In the genomic region with DNA sequence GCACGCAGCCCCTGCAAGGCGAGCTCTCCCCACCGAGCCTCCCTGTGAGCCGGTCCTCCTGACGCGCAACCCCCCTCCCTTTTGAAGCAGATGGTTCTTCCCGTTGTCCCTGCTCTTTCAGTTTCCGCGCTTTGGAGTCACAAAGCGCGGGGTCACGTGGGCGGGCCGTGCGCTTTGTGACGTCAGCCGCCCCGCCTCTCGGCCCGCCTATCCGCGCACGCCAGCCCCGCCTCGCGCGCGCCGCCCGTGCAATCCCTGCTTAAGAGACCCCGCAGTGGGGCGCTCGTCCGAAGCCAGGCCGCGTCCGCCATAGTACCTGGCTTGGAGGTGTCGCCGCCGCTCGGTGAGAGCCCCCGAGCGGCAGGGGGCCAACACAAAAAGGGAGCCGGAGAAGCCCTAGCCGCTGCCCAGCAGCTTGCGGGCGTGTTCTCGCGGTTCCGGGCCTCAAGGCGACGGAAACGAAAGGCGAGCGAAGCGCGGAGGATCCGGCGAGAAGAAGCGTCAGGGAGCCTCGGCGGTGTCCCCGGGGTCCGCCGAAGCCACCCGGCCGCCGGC, we compare ENCODE assay signal across 8 cellular contexts. TPM values are rescaled to one million over a fixed set of nuclear protein-coding genes. Genes with fewer than 3 reads are reported as not detected.
DNase-seq lines count a peak whose midpoint lies in the region; ATAC-seq and TF ChIP-seq lines count a peak whose summit lies in the region.

A gene with protein sequence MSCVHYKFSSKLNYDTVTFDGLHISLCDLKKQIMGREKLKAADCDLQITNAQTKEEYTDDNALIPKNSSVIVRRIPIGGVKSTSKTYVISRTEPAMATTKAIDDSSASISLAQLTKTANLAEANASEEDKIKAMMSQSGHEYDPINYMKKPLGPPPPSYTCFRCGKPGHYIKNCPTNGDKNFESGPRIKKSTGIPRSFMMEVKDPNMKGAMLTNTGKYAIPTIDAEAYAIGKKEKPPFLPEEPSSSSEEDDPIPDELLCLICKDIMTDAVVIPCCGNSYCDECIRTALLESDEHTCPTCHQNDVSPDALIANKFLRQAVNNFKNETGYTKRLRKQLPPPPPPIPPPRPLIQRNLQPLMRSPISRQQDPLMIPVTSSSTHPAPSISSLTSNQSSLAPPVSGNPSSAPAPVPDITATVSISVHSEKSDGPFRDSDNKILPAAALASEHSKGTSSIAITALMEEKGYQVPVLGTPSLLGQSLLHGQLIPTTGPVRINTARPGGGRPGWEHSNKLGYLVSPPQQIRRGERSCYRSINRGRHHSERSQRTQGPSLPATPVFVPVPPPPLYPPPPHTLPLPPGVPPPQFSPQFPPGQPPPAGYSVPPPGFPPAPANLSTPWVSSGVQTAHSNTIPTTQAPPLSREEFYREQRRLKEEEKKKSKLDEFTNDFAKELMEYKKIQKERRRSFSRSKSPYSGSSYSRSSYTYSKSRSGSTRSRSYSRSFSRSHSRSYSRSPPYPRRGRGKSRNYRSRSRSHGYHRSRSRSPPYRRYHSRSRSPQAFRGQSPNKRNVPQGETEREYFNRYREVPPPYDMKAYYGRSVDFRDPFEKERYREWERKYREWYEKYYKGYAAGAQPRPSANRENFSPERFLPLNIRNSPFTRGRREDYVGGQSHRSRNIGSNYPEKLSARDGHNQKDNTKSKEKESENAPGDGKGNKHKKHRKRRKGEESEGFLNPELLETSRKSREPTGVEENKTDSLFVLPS (N-terminal part only) (plus strand): TSS at position 272 of the 555 bp plus-strand sequence. CDS start 1,061 bp downstream, outside the sequence.

- TF ChIP-seq CTCF in C4-2B (conservative IDR thresholded peaks at IDR 0.05), result peak; percentile 38
- TF ChIP-seq CTCF in left lung (IDR thresholded peaks at IDR 0.05), result peak in 1 of 2 donors; percentile 55

- peak; percentile 90 for ATAC-seq in GM19328 (IDR thresholded peaks at IDR 0.05; ENCODE audit: unreplicated experiment)
- ATAC-seq in HG03520 (IDR thresholded peaks at IDR 0.05; ENCODE audit: unreplicated experiment), result peak; percentile 85
- peak; percentile 98 for ATAC-seq in left lung

- peak within 1 kb of the TSS; percentile 99 for H3K27ac ChIP-seq in C4-2B
- H3K27ac ChIP-seq in left lung, result peak within 1 kb of the TSS; percentile 100

- no peaks in the 10 kb centered on the region for H3K27me3 ChIP-seq in left lung

- no peaks in the 10 kb centered on the region for H3K36me3 ChIP-seq in left lung

- no peaks in the 10 kb centered on the region for H3K9me3 ChIP-seq in left lung

- intact Hi-C loops in left lung (cut with DNase I), result no loop called here

- DNase-seq in NCI-H69 (lab: John Stamatoyannopoulos, UW), result peak; percentile 99
- DNase-seq in activated CD4-positive, alpha-beta T cell treated with anti-CD3 and anti-CD28 coated beads, Interleukin-2, amount 50 U/mL, for 1 hour, result peak; percentile 90
- peak; percentile 97 for DNase-seq in dedifferentiated amniotic fluid mesenchymal stem cell (ENCODE audit: extremely low spot score)
- peak; percentile 95 to 97 for DNase-seq in left lung
- peak; percentile 88 to 95 for DNase-seq in stimulated activated CD4-positive, alpha-beta T cell treated with anti-CD3 and anti-CD28 coated beads, Interleukin-2, amount 100 ng/mL, for 48 hours

- peaks cover 19 to 43% of the 10 kb centered on the region in 2 donors for H3K4me1 ChIP-seq in left lung

- peak within 1 kb of the TSS; percentile 92 to 93 for H3K4me3 ChIP-seq in left lung

RNA-seq across cellular contexts. Expression of the gene that starts here (rescaled TPM):
- 10 to 100 TPM; 39.1 to 39.7 TPM for total RNA-seq in left lung

Comparison
In these comparisons a context has a peak if more than half of its experiments do, and no peak if none do; other contexts are left out.
1. Peak in every context shown above with its lines: DNase-seq, ATAC-seq, H3K4me3 ChIP-seq and H3K27ac ChIP-seq.